In genomic region chr20:43068482-43068881, GRCh38 we compare ENCODE assay signal across 25 cellular contexts.
DNase-seq lines count a peak whose midpoint lies in the region; ATAC-seq and TF ChIP-seq lines count a peak whose summit lies in the region.
"Had no signal": no experiment of that assay in that cellular context is flagged by ENCODE, and none has a peak within 500 bp of the region (broad histone marks: within the 10 kb centered on the region; RNA-seq: fewer than 3 reads in every experiment).

No MANE protein-coding gene starts in this region.

- intact Hi-C loops in dorsolateral prefrontal cortex (cut with DNase I) = loop anchor here in 1 of 2 donors (2.0 kb wide), 1 partner anchor 118 kb away; no protein-coding TSS in a partner anchor

- H3K9me3 ChIP-seq in Karpas-422 (ENCODE audit: low read length) = no peaks in the 10 kb centered on the region
- H3K9me3 ChIP-seq in MM.1S (replicated peaks; ENCODE audit: insufficient read depth, low read length) = no peaks in the 10 kb centered on the region
- H3K9me3 ChIP-seq: A549, BE2C had no signal

- H2AFZ ChIP-seq in Karpas-422 (ENCODE audit: low read length) = no peak overlapping the region
- H2AFZ ChIP-seq in MM.1S (ENCODE audit: low read length) = no peak overlapping the region

- peaks cover 90% of the 10 kb centered on the region for H3K4me1 ChIP-seq in Karpas-422 (ENCODE audit: low read length)
- no peaks in the 10 kb centered on the region for H3K4me1 ChIP-seq in MM.1S (ENCODE audit: low read length)
- H3K4me1 ChIP-seq: A549, BE2C, BLaER1 had no signal

- TF ChIP-seq CTCF in dorsolateral prefrontal cortex (IDR thresholded peaks at IDR 0.05 in 54 of 56, conservative IDR thresholded peaks at IDR 0.05 in 2 of 56; ENCODE audit: low read depth in 1 of 56, partially characterized antibody in 56 of 56) (peak in 29 of 56 donors; percentile 10 to 64 (median 29)), MM.1S (IDR thresholded peaks at IDR 0.05; ENCODE audit: low read length) (no peak)

- H3K27me3 ChIP-seq in Karpas-422 (ENCODE audit: low read length) (no peaks in the 10 kb centered on the region), dorsolateral prefrontal cortex (no peaks in the 10 kb centered on the region), MM.1S (replicated peaks; ENCODE audit: insufficient read depth, low read length) (no peaks in the 10 kb centered on the region)
- H3K27me3 ChIP-seq: BE2C, BLaER1 had no signal

- DNase-seq in Karpas-422 (no peak), dorsolateral prefrontal cortex (no peak), globus pallidus (ENCODE audit: low spot score) (peak; percentile 11), midbrain (lab: John Stamatoyannopoulos, UW) (peak; percentile 5), MM.1S (no peak), ureter (ENCODE audit: low spot score) (no peak), cerebellum (ENCODE audit: low spot score) (no peak)
- DNase-seq: AML-193; BE2C; C1 segment of cervical spinal cord; CD4-positive, alpha-beta memory T cell; CD4-positive, CD25-positive, alpha-beta regulatory T cell; CD8-positive, alpha-beta memory T cell; COR-L47; DMS 273 treated with DMSO at 0.1 percent for 48 hours; DMS153; DMS53; DMS79; DND-41; EL; GDM1 had no signal

- peak overlapping the region; percentile 27 for H3K4me2 ChIP-seq in Karpas-422 (ENCODE audit: low read depth, low read length, poor library complexity, severe bottlenecking)
- H3K4me2 ChIP-seq in MM.1S (ENCODE audit: low read depth, low read length) = no peak overlapping the region
- H3K4me2 ChIP-seq: A549, BLaER1 had no signal

- no peaks in the 10 kb centered on the region for H3F3A ChIP-seq in MM.1S (ENCODE audit: insufficient read depth, low read length)

- peak overlapping the region; percentile 35 for H3K9ac ChIP-seq in Karpas-422 (ENCODE audit: low read length)
- H3K9ac ChIP-seq in MM.1S (ENCODE audit: low read length) = no peak overlapping the region
- H3K9ac ChIP-seq: BLaER1 had no signal

- H3K4me3 ChIP-seq in Karpas-422 (ENCODE audit: low read length) (no peak overlapping the region), dorsolateral prefrontal cortex (no peak overlapping the region), MM.1S (ENCODE audit: low read length) (no peak overlapping the region)
- H3K4me3 ChIP-seq: A549, BLaER1, GM12878 had no signal

- H3K27ac ChIP-seq in Karpas-422 (ENCODE audit: low read length) (peak overlapping the region; percentile 100), dorsolateral prefrontal cortex (no peak overlapping the region), MM.1S (ENCODE audit: low read length) (no peak overlapping the region)
- H3K27ac ChIP-seq: A549, BLaER1 had no signal

- H3K36me3 ChIP-seq in Karpas-422 (ENCODE audit: insufficient read depth, low read length) (no peaks in the 10 kb centered on the region), MM.1S (replicated peaks; ENCODE audit: insufficient read depth, low read length) (no peaks in the 10 kb centered on the region)
- H3K36me3 ChIP-seq: BE2C, BLaER1 had no signal

- no peak for ATAC-seq in HG02970 (IDR thresholded peaks at IDR 0.05; ENCODE audit: low FRiP score, unreplicated experiment)
- ATAC-seq: A549, GM12878 had no signal

- no peaks in the 10 kb centered on the region for H3K79me2 ChIP-seq in Karpas-422 (ENCODE audit: low read length)
- no peaks in the 10 kb centered on the region for H3K79me2 ChIP-seq in MM.1S (ENCODE audit: low read length)

- H3K9me2 ChIP-seq in Karpas-422 (replicated peaks; ENCODE audit: insufficient read depth, low read length) (no peaks in the 10 kb centered on the region), MM.1S (replicated peaks; ENCODE audit: insufficient read depth, low read length) (no peaks in the 10 kb centered on the region)

- H4K20me1 ChIP-seq in Karpas-422 (ENCODE audit: insufficient read depth, low read depth, low read length) (no peaks in the 10 kb centered on the region), MM.1S (ENCODE audit: insufficient read depth, low read length) (no peaks in the 10 kb centered on the region)
- H4K20me1 ChIP-seq: BLaER1 had no signal

Comparison
In these comparisons a context has a peak if more than half of its experiments do, and no peak if none do; other contexts are left out.
1. DNase-seq: peak in globus pallidus (single experiment) and midbrain (single experiment); none in Karpas-422 (single experiment), dorsolateral prefrontal cortex (0 of 10), MM.1S (single experiment), ureter (single experiment) and cerebellum (single experiment).